ENCODE assay signal across 9 cellular contexts in genomic region chr10:91551856-91552255, GRCh38.
DNase-seq lines count a peak whose midpoint lies in the region; ATAC-seq and TF ChIP-seq lines count a peak whose summit lies in the region.
"Had no signal": no experiment of that assay in that cellular context is flagged by ENCODE, and none has a peak within 500 bp of the region (broad histone marks: within the 10 kb centered on the region; RNA-seq: fewer than 3 reads in every experiment).

No MANE protein-coding gene starts in this region.

- H3K4me1 ChIP-seq in H9 (ENCODE audit: insufficient read depth, low read length), result no peaks in the 10 kb centered on the region

- intact Hi-C loops in head of caudate nucleus (cut with DNase I), result no loop called here

- H3K36me3 Mint-ChIP-seq in H9 (ENCODE audit: insufficient read depth in 1 of 3, low read depth in 3 of 3), result no peaks in the 10 kb centered on the region

- WGBS in H9 (ENCODE audit: extremely low coverage, insufficient read length, low lambda C conversion rate), result no CpG with 5 or more reads among the region's 8 CpGs

- H2BK15ac ChIP-seq in H9 (ENCODE audit: low read depth, low read length), result no peak overlapping the region

- no peak overlapping the region for H3K14ac ChIP-seq in H9 (ENCODE audit: insufficient read depth, low read length)

- H3K23ac ChIP-seq in H9 (ENCODE audit: insufficient read length, low read depth, low read length), result no peak overlapping the region

- H3K9me3 Mint-ChIP-seq in H9, result no peaks in the 10 kb centered on the region

- no peak overlapping the region for H3K56ac ChIP-seq in H9 (ENCODE audit: insufficient read length, low read depth, low read length)

- H3K18ac ChIP-seq in H9 (ENCODE audit: insufficient read length, low read depth, low read length), result no peak overlapping the region

- H3K79me2 ChIP-seq in H9 (ENCODE audit: insufficient read depth, low read length), result no peaks in the 10 kb centered on the region

- no peaks in the 10 kb centered on the region for H3K9me3 ChIP-seq in H9 (ENCODE audit: control insufficient read depth, low read depth, low read length)

- no peak overlapping the region for H4K91ac ChIP-seq in H9 (ENCODE audit: insufficient read length, low read depth, low read length)

- TF ChIP-seq CTCF in H9 (conservative IDR thresholded peaks at IDR 0.05), result peak; percentile 90

- H3K4me3 Mint-ChIP-seq in H9, result no peak overlapping the region

- H3K27ac ChIP-seq in H9 (ENCODE audit: insufficient read length, low read depth, low read length), result no peak overlapping the region
- H3K27ac ChIP-seq: skin epidermis had no signal

- H2BK12ac ChIP-seq in H9 (ENCODE audit: insufficient read length, low read depth, low read length), result no peak overlapping the region

- no peak for ATAC-seq in GM18511 (IDR thresholded peaks at IDR 0.05; ENCODE audit: unreplicated experiment)

- no peak overlapping the region for H4K8ac ChIP-seq in H9 (replicated peaks; ENCODE audit: insufficient read length, low read depth, low read length)

- H4K20me1 ChIP-seq in H9 (ENCODE audit: control insufficient read depth, insufficient read depth, insufficient read length), result no peaks in the 10 kb centered on the region

- H3K27me3 ChIP-seq in H9 (ENCODE audit: insufficient read depth, low read length), result no peaks in the 10 kb centered on the region

- peak overlapping the region in 1 of 3 experiments; percentile 29; a peak in 1 of 7 replicates for H3K27ac Mint-ChIP-seq in H9

- H2AK5ac ChIP-seq in H9 (ENCODE audit: insufficient read length, low read length), result no peak overlapping the region

- H2BK20ac ChIP-seq in H9 (ENCODE audit: low read depth, low read length, poor library complexity, severe bottlenecking), result no peak overlapping the region

- H2BK5ac ChIP-seq in H9 (ENCODE audit: insufficient read length, low read length), result no peak overlapping the region

- H3K4ac ChIP-seq in H9 (ENCODE audit: low read depth, low read length), result no peak overlapping the region

- no peak overlapping the region for H3T11ph ChIP-seq in H9 (ENCODE audit: low read length)

- no peak overlapping the region for H2AFZ ChIP-seq in H9 (ENCODE audit: low read length)

- H3K27me3 Mint-ChIP-seq in H9 (ENCODE audit: low read depth), result peaks cover 5% of the 10 kb centered on the region

- H3K4me1 Mint-ChIP-seq in H9, result peaks cover 5 to 7% of the 10 kb centered on the region in 2 experiments

- H3K4me2 ChIP-seq in H9 (ENCODE audit: insufficient read depth, insufficient read length, low read length), result no peak overlapping the region

- H3K23me2 ChIP-seq in H9 (ENCODE audit: insufficient read length, low read depth, low read length, poor library complexity, severe bottlenecking), result no peaks in the 10 kb centered on the region

- H3K79me1 ChIP-seq in H9 (ENCODE audit: insufficient read depth, low read depth, low read length, poor library complexity, severe bottlenecking), result no peaks in the 10 kb centered on the region

- no peak overlapping the region for H3K9ac ChIP-seq in H9 (ENCODE audit: extremely low read depth, insufficient read length, low read length)

- no peak overlapping the region for H2BK120ac ChIP-seq in H9 (ENCODE audit: low read depth, low read length, poor library complexity, severe bottlenecking)

- DNase-seq in COLO668 (lab: John Stamatoyannopoulos, UW; ENCODE audit: unreplicated experiment), result peak; percentile 2
- DNase-seq in H9, result peak; percentile 86
- DNase-seq in SW480 (ENCODE audit: low spot score), result peak; percentile 17
- peak in 40 of 42 donors; percentile 9 to 76 (median 42) for DNase-seq in head of caudate nucleus
- peak; percentile 57 for DNase-seq in renal cortical epithelial cell (ENCODE audit: low read depth)
- DNase-seq in activated CD4-positive, alpha-beta T cell treated with anti-CD3 and anti-CD28 coated beads for 1 hour, result no peak
- no peak for DNase-seq in GM19238 (ENCODE audit: insufficient read length, low spot score)

- H4K5ac ChIP-seq in H9 (ENCODE audit: insufficient read length, low read depth, low read length), result no peak overlapping the region

Comparison
In these comparisons a context has a peak if more than half of its experiments do, and no peak if none do; other contexts are left out.
1. DNase-seq: peak in COLO668 (single experiment), H9 (single experiment), SW480 (single experiment), head of caudate nucleus (40 of 42) and renal cortical epithelial cell (single experiment); none in activated CD4-positive, alpha-beta T cell treated with anti-CD3 and anti-CD28 coated beads for 1 hour (single experiment) and GM19238 (single experiment).